Comparison of ENCODE assay signal across 7 cellular contexts in the genomic region with DNA sequence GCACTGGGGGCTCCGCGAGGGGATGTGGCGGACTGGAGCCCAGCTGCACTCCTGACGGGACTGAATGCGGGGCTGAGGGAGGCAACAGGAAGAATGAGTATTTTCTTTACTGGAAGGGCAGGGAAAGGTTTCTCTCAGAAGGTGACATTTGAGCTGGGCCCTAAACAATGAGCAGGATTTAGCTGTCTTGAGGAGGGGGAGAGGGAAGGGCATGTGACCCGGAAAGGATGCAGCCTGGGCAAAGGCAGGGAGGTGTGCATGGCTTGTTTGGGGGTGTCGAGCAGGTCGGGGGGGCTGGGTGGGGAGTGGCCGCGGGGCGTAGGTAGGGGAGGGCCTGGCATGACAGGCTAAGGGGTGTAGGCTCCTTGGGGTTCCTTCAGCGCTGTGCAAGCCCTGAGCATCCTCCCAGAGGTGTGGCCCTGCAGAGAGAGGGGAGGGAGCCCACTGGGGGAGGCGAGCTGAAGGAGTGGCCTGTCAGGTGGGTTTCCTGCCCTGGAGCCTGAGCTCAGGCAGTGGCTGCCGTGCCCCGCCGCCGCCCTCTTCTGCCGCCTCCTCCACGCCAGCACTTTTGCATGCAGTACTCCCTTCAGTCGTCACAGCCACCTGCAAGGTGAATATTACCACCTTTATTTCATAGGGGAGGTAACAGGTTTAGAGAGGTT. TPM values are rescaled to one million over a fixed set of nuclear protein-coding genes. Genes with fewer than 3 reads are reported as not detected.
DNase-seq lines count a peak whose midpoint lies in the region; ATAC-seq and TF ChIP-seq lines count a peak whose summit lies in the region.

No MANE protein-coding gene starts in this region.

- H2AFZ ChIP-seq in fibroblast of lung (ENCODE audit: low read length): no peak overlapping the region

- no peak for TF ChIP-seq CTCF in fibroblast of lung (conservative IDR thresholded peaks at IDR 0.05 in 1 of 2, IDR thresholded peaks at IDR 0.05 in 1 of 2; ENCODE audit: low read depth in 1 of 2, low read length in 2 of 2)

- H3K27ac ChIP-seq in HUES48 (ENCODE audit: low read depth, low read length) (peak overlapping the region; percentile 79), fibroblast of lung (ENCODE audit: insufficient read depth, low read length) (peak overlapping the region; percentile 51), rectal smooth muscle tissue (ENCODE audit: low read depth, low read length) (peak overlapping the region; percentile 83)

- H3K27me3 ChIP-seq in HUES48 (ENCODE audit: control insufficient read depth, insufficient read depth, low read length) (no peaks in the 10 kb centered on the region), fibroblast of lung (ENCODE audit: control insufficient read depth, insufficient read depth, low read length) (no peaks in the 10 kb centered on the region), rectal smooth muscle tissue (ENCODE audit: control insufficient read depth, insufficient read depth, low read length) (no peaks in the 10 kb centered on the region)

- DNase-seq in activated CD8-positive, alpha-beta memory T cell treated with anti-CD3 and anti-CD28 coated beads, Interleukin-2, amount 50 U/mL, for 4 hours: peak; percentile 68
- DNase-seq in fibroblast of lung (ENCODE audit: low read depth in 2 of 2) (no peak), mesenteric fat pad (ENCODE audit: low spot score) (no peak), NCI-H187 (lab: John Stamatoyannopoulos, UW) (no peak)

- H4K20me1 ChIP-seq in fibroblast of lung (ENCODE audit: control insufficient read depth, extremely low read depth, insufficient read depth, low read length): no peaks in the 10 kb centered on the region

- H3K4me1 ChIP-seq in HUES48 (ENCODE audit: control insufficient read depth, insufficient read depth, low read length): peaks cover 22% of the 10 kb centered on the region
- peaks cover 19% of the 10 kb centered on the region for H3K4me1 ChIP-seq in fibroblast of lung (ENCODE audit: control insufficient read depth, extremely low read depth, insufficient read depth, low read length)
- peaks cover 17% of the 10 kb centered on the region for H3K4me1 ChIP-seq in rectal smooth muscle tissue (ENCODE audit: control insufficient read depth, insufficient read depth, low read length)

- H3K9me3 ChIP-seq in HUES48 (ENCODE audit: control insufficient read depth, insufficient read depth, low read length): no peaks in the 10 kb centered on the region
- H3K9me3 ChIP-seq in fibroblast of lung (ENCODE audit: control insufficient read depth, insufficient read depth, low read depth, low read length): no peaks in the 10 kb centered on the region

- H3K4me3 ChIP-seq in HUES48 (ENCODE audit: low read depth, low read length) (peak overlapping the region; percentile 54), fibroblast of lung (replicated peaks in 1 of 4; ENCODE audit: control extremely low read depth in 1 of 4, insufficient read depth in 1 of 4, low read depth in 3 of 4, low read length in 4 of 4) (peak overlapping the region in 1 of 4 experiments; percentile 8), rectal smooth muscle tissue (ENCODE audit: low read length) (peak overlapping the region; percentile 60)

- peak; percentile 39 for ATAC-seq in GM19395 (IDR thresholded peaks at IDR 0.05; ENCODE audit: unreplicated experiment)

- H3K9ac ChIP-seq in HUES48 (ENCODE audit: low read depth, low read length): no peak overlapping the region
- H3K9ac ChIP-seq in fibroblast of lung (ENCODE audit: insufficient read depth, low read length): no peak overlapping the region
- peak overlapping the region; percentile 38 for H3K9ac ChIP-seq in rectal smooth muscle tissue (ENCODE audit: low read length)

- H3K4me2 ChIP-seq in fibroblast of lung (ENCODE audit: extremely low read depth, insufficient read depth, low read length): peak overlapping the region; percentile 45

- no peaks in the 10 kb centered on the region for H3K79me2 ChIP-seq in fibroblast of lung (ENCODE audit: control insufficient read depth, insufficient read depth, low read length)

- H3K36me3 ChIP-seq in HUES48 (ENCODE audit: control insufficient read depth, insufficient read depth, low read length) (no peaks in the 10 kb centered on the region), fibroblast of lung (ENCODE audit: control insufficient read depth, insufficient read depth, low read length) (no peaks in the 10 kb centered on the region), rectal smooth muscle tissue (ENCODE audit: control insufficient read depth, insufficient read depth, low read length) (no peaks in the 10 kb centered on the region)

RNA-seq across cellular contexts. Expression of a gene that starts 17.2 kb away (rescaled TPM):
- total RNA-seq in fibroblast of lung: 6.7 and 13.2 TPM in 2 replicates
- 3.2 and 8.2 TPM in 2 replicates for polyA plus RNA-seq in fibroblast of lung
- 3.3 and 7.8 TPM in 2 replicates for polyA plus RNA-seq in fibroblast of lung (2012)
- 10.6 and 14.5 TPM in 2 replicates for polyA minus RNA-seq in fibroblast of lung (ENCODE audit: low replicate concordance)
- 19.3 TPM for total RNA-seq in mesenteric fat pad

RNA-seq across cellular contexts. Expression of a gene that starts 52.8 kb away (rescaled TPM):
- total RNA-seq in fibroblast of lung (70.1 and 163 TPM in 2 replicates), mesenteric fat pad (87.5 TPM)
- polyA plus RNA-seq in fibroblast of lung: 39.2 and 78.6 TPM in 2 replicates
- polyA plus RNA-seq in fibroblast of lung (2012): 50.1 and 100 TPM in 2 replicates
- polyA minus RNA-seq in fibroblast of lung (ENCODE audit: low replicate concordance): 85.7 and 150 TPM in 2 replicates
